8 cellular contexts compared by ENCODE assay signal in the genomic region with DNA sequence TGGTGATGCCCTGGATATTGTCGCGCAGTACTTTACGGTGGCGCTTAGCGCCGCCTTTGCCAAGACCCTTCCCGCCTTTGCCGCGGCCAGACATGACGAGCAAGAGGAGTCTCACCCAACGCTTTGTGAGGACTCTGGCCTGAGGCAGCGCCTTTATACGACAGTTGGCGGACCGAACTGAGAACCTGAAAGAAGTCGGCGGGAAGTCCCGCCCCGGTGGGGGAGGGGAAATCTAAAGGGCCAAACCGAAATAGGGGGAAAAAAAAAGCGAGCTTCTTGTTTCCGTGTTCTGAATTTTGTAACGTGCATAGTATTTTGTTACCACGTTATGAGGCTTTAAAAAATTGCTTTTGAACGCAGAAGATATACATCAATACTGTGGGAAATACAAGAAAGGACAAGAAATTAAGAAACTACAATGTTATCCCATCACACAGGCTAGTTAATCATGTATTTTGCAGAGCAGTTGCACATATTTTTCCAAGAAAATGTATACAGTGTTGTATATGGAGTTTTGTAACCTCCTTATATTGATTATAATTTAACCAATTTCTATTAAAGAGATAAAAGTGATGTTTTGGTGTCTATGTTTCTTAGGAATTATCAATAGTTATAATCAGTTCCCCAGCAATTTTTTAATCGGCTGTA.
DNase-seq lines count a peak whose midpoint lies in the region; ATAC-seq, FAIRE-seq and TF ChIP-seq lines count a peak whose summit lies in the region.
"Not testable (repeated sequence)": the region's sequence is repeated elsewhere in the genome, so short reads cannot be mapped to it uniquely, and the experiment has no call there.

No MANE protein-coding gene starts in this region.

- peaks cover 24 to 41% (median 36%) of the 10 kb centered on the region in 3 donors for H3K4me1 Mint-ChIP-seq in naive B cell

- H2AFZ ChIP-seq in Karpas-422 (ENCODE audit: low read length), result peak overlapping the region; percentile 19; the same call in 1 of the 2 replicates

- peak in 1 of 4 donors; percentile 22 for TF ChIP-seq POLR2A in esophagus squamous epithelium (IDR thresholded peaks at IDR 0.05)
- TF ChIP-seq POLR2A in stomach (IDR thresholded peaks at IDR 0.05), result not testable (repeated sequence)

- peak overlapping the region; percentile 78 for H3K4me2 ChIP-seq in Karpas-422 (ENCODE audit: low read depth, low read length, poor library complexity, severe bottlenecking)

- not testable (repeated sequence) for H3K27me3 ChIP-seq in Karpas-422 (ENCODE audit: low read length); esophagus squamous epithelium
- peaks cover 0 to 11% (median 0%) of the 10 kb centered on the region in 3 donors for H3K27me3 ChIP-seq in stomach

- not testable (repeated sequence) for H3K27me3 Mint-ChIP-seq in naive B cell

- not testable (repeated sequence) for H4K20me1 ChIP-seq in Karpas-422 (ENCODE audit: insufficient read depth, low read depth, low read length)

- ATAC-seq in naive B cell (ENCODE audit: low read depth in 2 of 2), result peak; percentile 77 to 81

- peaks cover 0 to 12% (median 3%) of the 10 kb centered on the region in 7 donors for H3K9me3 Mint-ChIP-seq in naive B cell

- not testable (repeated sequence) for H3K9me2 ChIP-seq in Karpas-422 (replicated peaks; ENCODE audit: insufficient read depth, low read length)

- H3K9ac ChIP-seq in Karpas-422 (ENCODE audit: low read length), result peak overlapping the region; percentile 87

- H3K36me3 Mint-ChIP-seq in naive B cell, result peaks cover 5 to 22% of the 10 kb centered on the region in 2 donors

- H3K4me3 ChIP-seq in Karpas-422 (ENCODE audit: low read length) (peak overlapping the region; percentile 53), esophagus squamous epithelium (peak overlapping the region; percentile 44 to 74 (median 52)), stomach (peak overlapping the region; percentile 12 to 57 (median 48))

- FAIRE-seq in G401.6 (lab: Jason Lieb, UNC), result peak; percentile 96
- not testable (repeated sequence) for FAIRE-seq in RCC 7860 (lab: Jason Lieb, UNC)

- TF ChIP-seq EP300 in stomach (IDR thresholded peaks at IDR 0.05), result not testable (repeated sequence)

- WGBS in esophagus squamous epithelium, 2 donors, result 6 to 7% methylated on average over 11 to 15 of the region's 26 CpGs
- 4 to 7% (median 5%) methylated on average over 20 to 25 of the region's 26 CpGs for WGBS in stomach, 5 donors

- not testable (repeated sequence) for H3K79me2 ChIP-seq in Karpas-422 (ENCODE audit: low read length)

- H3K9me3 ChIP-seq in Karpas-422 (ENCODE audit: low read length); esophagus squamous epithelium; stomach: not testable (repeated sequence)

- TF ChIP-seq CTCF in esophagus squamous epithelium (IDR thresholded peaks at IDR 0.05); stomach (IDR thresholded peaks at IDR 0.05): not testable (repeated sequence)

- peak overlapping the region; percentile 84 to 98 (median 96) for H3K4me3 Mint-ChIP-seq in naive B cell

- DNase-seq in HCEC 1CT (peak; percentile 66), Karpas-422 (peak; percentile 90), RCC 7860 (ENCODE audit: low spot score) (peak; percentile 16), naive B cell (peak; percentile 81), stomach (peak; percentile 90)
- DNase-seq in activated T-cell treated with anti-CD3 and anti-CD28 coated beads, Interleukin-2, amount 50 U/mL, for 48 hours, result peak; percentile 93 to 95
- DNase-seq in esophagus squamous epithelium (lab: John Stamatoyannopoulos, UW), result not testable (repeated sequence)

- peak overlapping the region; percentile 94 to 99 (median 99) for H3K27ac Mint-ChIP-seq in naive B cell

- intact Hi-C loops in esophagus squamous epithelium (cut with DNase I); stomach (cut with DNase I; ENCODE audit: low total_unique reads): not testable (repeated sequence)

- peaks cover 41% of the 10 kb centered on the region for H3K4me1 ChIP-seq in Karpas-422 (ENCODE audit: low read length)
- peaks cover 9 to 44% (median 18%) of the 10 kb centered on the region in 3 donors for H3K4me1 ChIP-seq in esophagus squamous epithelium
- H3K4me1 ChIP-seq in stomach, result peaks cover 5 to 42% (median 22%) of the 10 kb centered on the region in 4 donors

- peak overlapping the region; percentile 88 for H3K27ac ChIP-seq in Karpas-422 (ENCODE audit: low read length)
- H3K27ac ChIP-seq in esophagus squamous epithelium, result peak overlapping the region; percentile 80 to 92 (median 90)
- H3K27ac ChIP-seq in stomach, result peak overlapping the region in 4 of 5 donors; percentile 84 to 92 (median 88)

- not testable (repeated sequence) for H3K36me3 ChIP-seq in Karpas-422 (ENCODE audit: insufficient read depth, low read length); stomach
- peaks cover 0 to 11% (median 0%) of the 10 kb centered on the region in 3 donors for H3K36me3 ChIP-seq in esophagus squamous epithelium
